Comparison of ENCODE assay signal across 18 cellular contexts in the genomic region with DNA sequence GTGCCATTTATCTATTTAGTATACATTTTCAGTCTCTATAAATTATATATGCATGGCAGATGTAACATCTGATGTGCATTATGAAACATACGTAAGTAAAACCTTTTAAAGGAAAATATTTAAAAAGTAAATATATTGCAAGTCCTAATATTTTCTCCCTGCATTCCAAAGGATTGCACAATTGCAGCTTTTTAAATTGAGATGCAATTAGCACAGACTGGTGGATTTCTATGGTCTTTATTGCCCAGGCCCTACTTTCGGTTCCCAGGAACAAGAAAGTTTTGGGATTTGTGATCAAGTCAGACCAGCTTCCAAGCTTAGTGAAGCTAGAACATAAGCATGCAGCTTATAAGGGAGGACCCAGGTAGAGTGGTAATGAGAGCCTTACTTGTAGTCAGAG.
DNase-seq lines count a peak whose midpoint lies in the region; ATAC-seq and TF ChIP-seq lines count a peak whose summit lies in the region.
"Had no signal": no experiment of that assay in that cellular context is flagged by ENCODE, and none has a peak within 500 bp of the region (broad histone marks: within the 10 kb centered on the region; RNA-seq: fewer than 3 reads in every experiment).

No MANE protein-coding gene starts in this region.

- POLR2A ChIA-PET in HEK293T (lab: Yijun Ruan, JAX), result no interaction called here

- H3K79me2 ChIP-seq in OCI-LY1 (ENCODE audit: insufficient read depth, low read length), result no peaks in the 10 kb centered on the region

- ATAC-seq in left lung, result peak; percentile 50
- ATAC-seq: A549; CD8-positive, alpha-beta T cell had no signal

- H3K9ac ChIP-seq in OCI-LY1 (ENCODE audit: low read length), result no peak overlapping the region
- H3K9ac ChIP-seq: BLaER1 treated with 17β-estradiol and CSF1 and Interleukin-3, amounts not matched to agents 10 nM and 100 nM had no signal

- CTCF ChIA-PET in HEK293T (lab: Yijun Ruan, JAX), result no interaction called here

- no peak overlapping the region for H3K4me2 ChIP-seq in OCI-LY1 (ENCODE audit: low read length)
- H3K4me2 ChIP-seq: A549 had no signal

- no peaks in the 10 kb centered on the region for H4K20me1 ChIP-seq in OCI-LY1 (ENCODE audit: insufficient read depth, low read length)
- H4K20me1 ChIP-seq: BLaER1 treated with 17β-estradiol and CSF1 and Interleukin-3, amounts not matched to agents 10 nM and 100 nM had no signal

- no peak overlapping the region for H3K4me3 ChIP-seq in OCI-LY1 (ENCODE audit: low read depth, low read length, poor library complexity, severe bottlenecking)
- no peak overlapping the region for H3K4me3 ChIP-seq in fibroblast of pulmonary artery (replicated peaks; ENCODE audit: low read depth, low read length)
- H3K4me3 ChIP-seq in left lung, result no peak overlapping the region
- H3K4me3 ChIP-seq: A549; BLaER1 treated with 17β-estradiol and CSF1 and Interleukin-3, amounts not matched to agents 10 nM and 100 nM had no signal

- H2AFZ ChIP-seq in OCI-LY1 (ENCODE audit: low read length), result no peak overlapping the region

- DNase-seq in amniotic epithelial cell (ENCODE audit: low read depth) (peak; percentile 20), fibroblast of pulmonary artery (ENCODE audit: low read depth) (peak; percentile 8), left lung (no peak), NCI-H2196 treated with DMSO at 0.1 percent for 48 hours (lab: John Stamatoyannopoulos, UW; ENCODE audit: unreplicated experiment) (no peak), HEK293T (ENCODE audit: extremely low spot score) (no peak), HK-2 (ENCODE audit: unreplicated experiment) (no peak)
- DNase-seq: AML-193; Caco-2; Calu3; CD4-positive, alpha-beta T cell; CD8-positive, alpha-beta T cell; DMS79 treated with DMSO at 0.1 percent for 48 hours; GF-D8 had no signal

- TF ChIP-seq CTCF in OCI-LY1 (IDR thresholded peaks at IDR 0.05; ENCODE audit: low read length) (no peak), fibroblast of pulmonary artery (IDR thresholded peaks at IDR 0.05; ENCODE audit: low read length, missing control alignments) (no peak), left lung (IDR thresholded peaks at IDR 0.05) (no peak)

- H3K27ac ChIP-seq in OCI-LY1 (ENCODE audit: low read depth, low read length, poor library complexity, severe bottlenecking) (peak overlapping the region; percentile 11), left lung (no peak overlapping the region)
- H3K27ac ChIP-seq: 22Rv1; A549; BLaER1 treated with 17β-estradiol and CSF1 and Interleukin-3, amounts not matched to agents 10 nM and 100 nM; C4-2B had no signal

- H3K9me3 ChIP-seq in OCI-LY1 (ENCODE audit: low read length), result no peaks in the 10 kb centered on the region
- H3K9me3 ChIP-seq in left lung, result no peaks in the 10 kb centered on the region
- H3K9me3 ChIP-seq: A549; BLaER1 treated with 17β-estradiol and CSF1 and Interleukin-3, amounts not matched to agents 10 nM and 100 nM; Caco-2 had no signal

- H3K4me1 ChIP-seq in OCI-LY1 (ENCODE audit: insufficient read depth, low read length, severe bottlenecking), result peaks cover 62% of the 10 kb centered on the region
- no peaks in the 10 kb centered on the region for H3K4me1 ChIP-seq in left lung
- H3K4me1 ChIP-seq: A549, Caco-2 had no signal

- intact Hi-C loops in left lung (cut with DNase I), result no loop called here

- H3K36me3 ChIP-seq in OCI-LY1 (ENCODE audit: insufficient read depth, low read length), result no peaks in the 10 kb centered on the region
- H3K36me3 ChIP-seq in left lung, result no peaks in the 10 kb centered on the region

- H3K27me3 ChIP-seq in OCI-LY1 (ENCODE audit: insufficient read depth, low read length), result no peaks in the 10 kb centered on the region
- H3K27me3 ChIP-seq in left lung, result no peaks in the 10 kb centered on the region
- H3K27me3 ChIP-seq: BLaER1 treated with 17β-estradiol and CSF1 and Interleukin-3, amounts not matched to agents 10 nM and 100 nM had no signal

- H3F3A ChIP-seq in OCI-LY1 (ENCODE audit: insufficient read depth, low read length), result 0 out of 2 replicates have a peak, but pooled peaks cover 2% of the 10 kb centered on the region

- H3K9me2 ChIP-seq in OCI-LY1 (ENCODE audit: low read depth, low read length), result no peaks in the 10 kb centered on the region

TF ChIP-seq in HEK293T, 16 proteins besides CTCF, POLR2A, EP300 and RAD21:
- no peak for TF ChIP-seq SUZ12 (IDR thresholded peaks at IDR 0.05)

Comparison
In these comparisons a context has a peak if more than half of its experiments do, and no peak if none do; other contexts are left out.
1. DNase-seq: peak in amniotic epithelial cell (single experiment) and fibroblast of pulmonary artery (single experiment); none in left lung (0 of 2), NCI-H2196 treated with DMSO at 0.1 percent for 48 hours (single experiment), HEK293T (single experiment) and HK-2 (single experiment).